9 cellular contexts compared by ENCODE assay signal in the genomic region with DNA sequence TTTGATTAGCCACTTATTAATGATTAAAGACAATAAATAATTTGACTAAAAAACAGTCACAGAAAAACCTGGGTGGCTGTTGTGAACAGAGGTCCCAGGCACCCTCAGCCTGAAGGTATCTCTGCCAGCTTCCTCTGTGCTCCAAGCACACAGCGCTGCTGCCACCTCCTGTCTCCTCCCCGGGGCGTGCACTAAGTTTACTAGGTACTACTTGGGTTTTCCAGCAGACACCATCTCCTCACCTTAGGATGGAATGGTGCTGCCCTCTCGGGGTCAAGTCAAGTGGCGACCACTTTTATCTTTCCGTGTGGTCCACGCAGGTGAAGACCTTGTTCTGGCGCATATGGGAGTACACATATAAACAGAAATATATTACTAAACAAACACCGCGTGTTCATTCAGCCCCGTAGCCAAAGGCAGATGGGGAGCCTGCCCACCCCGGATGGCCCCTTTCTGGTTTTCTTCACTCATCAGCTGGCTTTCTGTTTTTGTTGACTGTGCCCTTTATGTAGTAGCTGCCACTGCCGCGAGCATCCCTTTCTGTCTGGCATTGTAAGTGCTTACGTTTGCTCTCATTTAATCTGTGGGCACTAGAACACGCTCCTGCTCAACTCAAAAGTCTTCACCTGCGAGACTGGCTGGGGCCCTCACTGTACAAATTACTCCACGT.
DNase-seq lines count a peak whose midpoint lies in the region; ATAC-seq and TF ChIP-seq lines count a peak whose summit lies in the region.
"Had no signal": no experiment of that assay in that cellular context is flagged by ENCODE, and none has a peak within 500 bp of the region (broad histone marks: within the 10 kb centered on the region; RNA-seq: fewer than 3 reads in every experiment).

No MANE protein-coding gene starts in this region.

- H3K27me3 Mint-ChIP-seq in effector memory CD8-positive, alpha-beta T cell: no peaks in the 10 kb centered on the region
- no peaks in the 10 kb centered on the region for H3K27me3 Mint-ChIP-seq in neural progenitor cell (ENCODE audit: insufficient read depth, low read depth)
- H3K27me3 Mint-ChIP-seq: natural killer cell treated with Interleukin-12 subunit alpha and Interleukin-12 subunit beta and Interleukin-15 and Interleukin-18, amount 100 ng/mL, for 72 hours had no signal

- no peaks in the 10 kb centered on the region for H3K9me3 ChIP-seq in neural progenitor cell (ENCODE audit: low read depth)
- no peaks in the 10 kb centered on the region for H3K9me3 ChIP-seq in esophagus squamous epithelium

- H3F3A ChIP-seq in neural progenitor cell (ENCODE audit: low read depth): peaks cover 46% of the 10 kb centered on the region

- peaks cover 15 to 25% of the 10 kb centered on the region in 2 donors for H3K4me1 Mint-ChIP-seq in effector memory CD8-positive, alpha-beta T cell (ENCODE audit: low read depth in 2 of 2)
- peaks cover 3% of the 10 kb centered on the region for H3K4me1 Mint-ChIP-seq in neural progenitor cell

- H3K27me3 ChIP-seq in neural progenitor cell: no peaks in the 10 kb centered on the region
- no peaks in the 10 kb centered on the region for H3K27me3 ChIP-seq in esophagus squamous epithelium

- H3K36me3 ChIP-seq in neural progenitor cell (peaks cover 7% of the 10 kb centered on the region), esophagus squamous epithelium (peaks cover 0 to 62% (median 0%) of the 10 kb centered on the region in 3 donors)

- H3K9ac ChIP-seq in neural progenitor cell: no peak overlapping the region

- H3K4me3 ChIP-seq in neural progenitor cell: no peak overlapping the region
- no peak overlapping the region for H3K4me3 ChIP-seq in esophagus squamous epithelium

- DNase-seq in activated naive CD4-positive, alpha-beta T cell treated with Interleukin-2 at 50 U/mL for 16 hours: peak; percentile 23
- DNase-seq in activated naive CD4-positive, alpha-beta T cell treated with anti-CD3 and anti-CD28 coated beads, Interleukin-2, amount 50 U/mL, for 16 hours: no peak
- DNase-seq in OCI-M1 (lab: John Stamatoyannopoulos, UW) (peak; percentile 0), neural progenitor cell (ENCODE audit: low spot score) (peak; percentile 59), esophagus squamous epithelium (lab: John Stamatoyannopoulos, UW) (no peak)
- peak; percentile 54 to 66 (median 55) for DNase-seq in effector memory CD8-positive, alpha-beta T cell

- H4K20me1 ChIP-seq in neural progenitor cell (ENCODE audit: low read depth): peaks cover 11% of the 10 kb centered on the region

- no peak overlapping the region for H2AFZ ChIP-seq in neural progenitor cell (replicated peaks)

- H3K79me2 ChIP-seq in neural progenitor cell (ENCODE audit: low read depth): no peaks in the 10 kb centered on the region

- peak overlapping the region; percentile 86 to 91 for H3K27ac Mint-ChIP-seq in effector memory CD8-positive, alpha-beta T cell
- H3K27ac Mint-ChIP-seq in neural progenitor cell: no peak overlapping the region
- H3K27ac Mint-ChIP-seq: natural killer cell treated with Interleukin-12 subunit alpha and Interleukin-12 subunit beta and Interleukin-15 and Interleukin-18, amount 100 ng/mL, for 72 hours had no signal

- peaks cover 8% of the 10 kb centered on the region for H3K36me3 Mint-ChIP-seq in effector memory CD8-positive, alpha-beta T cell (ENCODE audit: insufficient read depth)
- H3K36me3 Mint-ChIP-seq in neural progenitor cell: peaks cover 21% of the 10 kb centered on the region

- H3K27ac ChIP-seq in neural progenitor cell (no peak overlapping the region), esophagus squamous epithelium (no peak overlapping the region)

- TF ChIP-seq POLR2A in esophagus squamous epithelium (IDR thresholded peaks at IDR 0.05): no peak

- no peaks in the 10 kb centered on the region for H3K9me3 Mint-ChIP-seq in effector memory CD8-positive, alpha-beta T cell
- no peaks in the 10 kb centered on the region for H3K9me3 Mint-ChIP-seq in neural progenitor cell
- H3K9me3 Mint-ChIP-seq: natural killer cell treated with Interleukin-12 subunit alpha and Interleukin-12 subunit beta and Interleukin-15 and Interleukin-18, amount 100 ng/mL, for 72 hours had no signal

- no peak overlapping the region for H3K4me2 ChIP-seq in neural progenitor cell

- intact Hi-C loops in esophagus squamous epithelium (cut with DNase I): no loop called here

- H3K4me3 Mint-ChIP-seq in effector memory CD8-positive, alpha-beta T cell: no peak overlapping the region
- H3K4me3 Mint-ChIP-seq in neural progenitor cell: no peak overlapping the region
- H3K4me3 Mint-ChIP-seq: natural killer cell treated with Interleukin-12 subunit alpha and Interleukin-12 subunit beta and Interleukin-15 and Interleukin-18, amount 100 ng/mL, for 72 hours had no signal

- H3K4me1 ChIP-seq in neural progenitor cell: no peaks in the 10 kb centered on the region
- H3K4me1 ChIP-seq in esophagus squamous epithelium: peaks cover 0 to 6% (median 0%) of the 10 kb centered on the region in 3 donors

- ATAC-seq in effector memory CD8-positive, alpha-beta T cell (replicated peaks): peak; percentile 96
- ATAC-seq in GM21381 (IDR thresholded peaks at IDR 0.05; ENCODE audit: unreplicated experiment) (no peak), HG03432 (IDR thresholded peaks at IDR 0.05; ENCODE audit: unreplicated experiment) (no peak)

- WGBS in esophagus squamous epithelium, 2 donors: 84 to 85% methylated on average over 14 to 18 of the region's 18 CpGs

- TF ChIP-seq CTCF in neural progenitor cell (IDR thresholded peaks at IDR 0.05): peak; percentile 54
- TF ChIP-seq CTCF in esophagus squamous epithelium (IDR thresholded peaks at IDR 0.05): no peak

Comparison
In these comparisons a context has a peak if more than half of its experiments do, and no peak if none do; other contexts are left out.
1. DNase-seq: peak in activated naive CD4-positive, alpha-beta T cell treated with Interleukin-2 at 50 U/mL for 16 hours (single experiment), OCI-M1 (single experiment), effector memory CD8-positive, alpha-beta T cell (3 of 3) and neural progenitor cell (single experiment); none in activated naive CD4-positive, alpha-beta T cell treated with anti-CD3 and anti-CD28 coated beads, Interleukin-2, amount 50 U/mL, for 16 hours (single experiment) and esophagus squamous epithelium (single experiment).